Comparison of ENCODE assay signal across 1 cellular context in genomic region chr18:45611943-45612342, GRCh38.
TF ChIP-seq lines count a peak whose summit lies in the region.

No MANE protein-coding gene starts in this region.

TF ChIP-seq in K562, 482 proteins besides CTCF, POLR2A, EP300 and RAD21 (continued from another document):
- TF ChIP-seq CEBPZ (IDR thresholded peaks at IDR 0.05; ENCODE audit: borderline replicate concordance, low read depth, low read length) (no peak), TCF3 (CRISPR knock-in tag; IDR thresholded peaks at IDR 0.05) (peak; percentile 68), SRSF3 (IDR thresholded peaks at IDR 0.05; ENCODE audit: insufficient read depth, low read length) (no peak), HNRNPUL1 (IDR thresholded peaks at IDR 0.05; ENCODE audit: low read length) (no peak), SMAD2 (IDR thresholded peaks at IDR 0.05; ENCODE audit: low read depth, low read length) (no peak), LEF1 (IDR thresholded peaks at IDR 0.05) (no peak), FOXJ2 (tag; IDR thresholded peaks at IDR 0.05) (peak; percentile 99), ZNF696 (CRISPR knock-in tag; conservative IDR thresholded peaks at IDR 0.05) (no peak), AFF1 (IDR thresholded peaks at IDR 0.05; ENCODE audit: low read depth in 1 of 2, partially characterized antibody in 2 of 2) (no peak), ZNF324 (CRISPR knock-in tag; IDR thresholded peaks at IDR 0.05) (peak; percentile 67), ZFP30 (CRISPR knock-in tag; IDR thresholded peaks at IDR 0.05; ENCODE audit: borderline replicate concordance) (no peak), ID3 (CRISPR knock-in tag; IDR thresholded peaks at IDR 0.05) (no peak), ID3 (tag; IDR thresholded peaks at IDR 0.05) (no peak), GABPB2 (CRISPR knock-in tag; conservative IDR thresholded peaks at IDR 0.05) (no peak), ZNF589 (CRISPR knock-in tag; IDR thresholded peaks at IDR 0.05; ENCODE audit: low read depth) (no peak), L3MBTL2 (IDR thresholded peaks at IDR 0.05) (no peak), ZBTB40 (IDR thresholded peaks at IDR 0.05) (no peak), ZBTB40 (CRISPR knock-in tag; IDR thresholded peaks at IDR 0.05) (no peak), ARID1B (IDR thresholded peaks at IDR 0.05) (peak; percentile 75)
